In the genomic region with DNA sequence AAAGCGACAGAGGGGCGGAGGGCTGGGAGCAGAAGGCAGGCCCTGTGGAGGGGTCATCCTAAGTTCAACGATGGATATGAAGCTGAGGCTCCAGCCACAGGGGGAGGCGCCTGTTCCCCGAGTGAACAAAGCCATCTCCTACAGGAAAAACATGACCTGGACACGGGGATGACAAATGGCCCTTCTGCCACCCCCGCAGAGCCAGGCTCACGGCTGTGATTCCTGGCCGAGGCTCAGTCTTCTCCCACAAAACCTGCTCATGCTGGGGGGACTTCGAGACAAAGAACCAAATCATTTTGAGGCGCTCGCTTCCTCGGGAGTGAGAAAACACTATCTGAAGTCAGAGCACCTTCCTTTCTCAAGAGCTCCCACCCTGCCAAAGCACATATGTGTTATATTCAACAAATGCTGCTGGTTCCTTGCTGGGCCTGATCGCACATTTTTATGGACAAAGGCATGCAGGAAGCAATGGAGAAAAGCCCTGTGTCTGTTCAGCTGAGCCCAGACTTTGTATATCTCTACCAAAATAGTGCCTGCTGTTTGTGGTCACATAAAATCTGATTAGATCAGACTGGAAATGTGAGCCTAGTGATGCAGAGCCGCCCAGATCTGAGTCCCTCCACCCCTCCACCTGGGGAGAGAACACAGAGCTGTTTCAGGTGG, we compare ENCODE assay signal across 9 cellular contexts. TPM values are rescaled to one million over a fixed set of nuclear protein-coding genes. Genes with fewer than 3 reads are reported as not detected.
DNase-seq lines count a peak whose midpoint lies in the region; ATAC-seq and TF ChIP-seq lines count a peak whose summit lies in the region.
"Had no signal": no experiment of that assay in that cellular context is flagged by ENCODE, and none has a peak within 500 bp of the region (broad histone marks: within the 10 kb centered on the region; RNA-seq: fewer than 3 reads in every experiment).

No MANE protein-coding gene starts in this region.

- intact Hi-C loops in CD4-positive, alpha-beta T cell (cut with DNase I, micrococcal nuclease): no loop called here

- no peaks in the 10 kb centered on the region for H3K36me3 Mint-ChIP-seq in CD4-positive, alpha-beta T cell (ENCODE audit: low read depth)

- H3K18ac ChIP-seq in trophoblast cell (ENCODE audit: low read length): no peak overlapping the region

- H3K36me3 ChIP-seq in lung (ENCODE audit: control insufficient read depth in 2 of 2, insufficient read depth in 2 of 2, low read length in 2 of 2) (no peaks in the 10 kb centered on the region), trophoblast cell (ENCODE audit: control insufficient read depth in 1 of 2, insufficient read depth in 2 of 2, low read length in 2 of 2) (no peaks in the 10 kb centered on the region)

- no peaks in the 10 kb centered on the region for H3K79me2 ChIP-seq in trophoblast cell (ENCODE audit: control insufficient read depth, insufficient read depth, low read length, poor library complexity)

- H2AFZ ChIP-seq in trophoblast cell (ENCODE audit: insufficient read depth, low read length, poor library complexity): no peak overlapping the region

- H3K4me3 Mint-ChIP-seq in CD4-positive, alpha-beta T cell: no peak overlapping the region

- WGBS in lung, 2 donors: 48 to 59% methylated on average over 15 of the region's 15 CpGs
- WGBS in trophoblast cell (ENCODE audit: extremely low coverage, insufficient coverage, insufficient read length): no CpG with 5 or more reads among the region's 15 CpGs

- no peak overlapping the region for H4K91ac ChIP-seq in trophoblast cell (ENCODE audit: low read depth, low read length)

- no peak overlapping the region for H2BK5ac ChIP-seq in trophoblast cell (ENCODE audit: low read depth, low read length, poor library complexity)

- no peak overlapping the region for H3K4ac ChIP-seq in trophoblast cell (ENCODE audit: low read depth, low read length)

- no peak overlapping the region for H3K27ac Mint-ChIP-seq in CD4-positive, alpha-beta T cell

- H3K27ac ChIP-seq in lung (ENCODE audit: low read depth in 1 of 2, low read length in 1 of 2) (peak overlapping the region; percentile 34 to 64), trophoblast cell (ENCODE audit: low read depth, low read length) (no peak overlapping the region)
- H3K27ac ChIP-seq in CD4-positive, alpha-beta T cell (ENCODE audit: low read depth, low read length): no peak overlapping the region

- H4K8ac ChIP-seq in trophoblast cell (ENCODE audit: low read depth, low read length): no peak overlapping the region

- H3K9ac ChIP-seq in trophoblast cell (ENCODE audit: low read length): no peak overlapping the region

- peak; percentile 43 for ATAC-seq in GM19452 (IDR thresholded peaks at IDR 0.05; ENCODE audit: unreplicated experiment)
- ATAC-seq in lung (ENCODE audit: insufficient read depth, low FRiP score): no peak
- ATAC-seq in CD4-positive, alpha-beta T cell (ENCODE audit: poor library complexity): no peak

- no peak overlapping the region for H3K4me2 ChIP-seq in trophoblast cell (ENCODE audit: low read length)

- H3K27me3 ChIP-seq in lung (ENCODE audit: control insufficient read depth, insufficient read depth) (no peaks in the 10 kb centered on the region), trophoblast cell (ENCODE audit: insufficient read depth, low read length) (no peaks in the 10 kb centered on the region)
- H3K27me3 ChIP-seq in CD4-positive, alpha-beta T cell (ENCODE audit: control insufficient read depth, insufficient read depth, low read length): peaks cover 10% of the 10 kb centered on the region

- H3K4me3 ChIP-seq in lung (no peak overlapping the region), trophoblast cell (ENCODE audit: low read depth, low read length) (no peak overlapping the region)

- H3K9me3 Mint-ChIP-seq in CD4-positive, alpha-beta T cell: no peaks in the 10 kb centered on the region

- H3K4me1 Mint-ChIP-seq in CD4-positive, alpha-beta T cell (ENCODE audit: low read depth): no peaks in the 10 kb centered on the region

- peaks cover 3 to 12% of the 10 kb centered on the region in 2 donors for H3K4me1 ChIP-seq in lung (ENCODE audit: control insufficient read depth in 2 of 2, insufficient read depth in 2 of 2, low read length in 2 of 2)
- H3K4me1 ChIP-seq in trophoblast cell (ENCODE audit: control insufficient read depth in 1 of 2, insufficient read depth in 2 of 2, low read length in 2 of 2): peaks cover 6 to 10% of the 10 kb centered on the region in 2 experiments

- H2BK12ac ChIP-seq in trophoblast cell (ENCODE audit: low read length): no peak overlapping the region

- H3K79me1 ChIP-seq in trophoblast cell (ENCODE audit: low read length): no peaks in the 10 kb centered on the region

- H3K14ac ChIP-seq in trophoblast cell (ENCODE audit: low read length): no peak overlapping the region

- no peak overlapping the region for H2BK120ac ChIP-seq in trophoblast cell (ENCODE audit: insufficient read depth, low read length, poor library complexity)

- no peak overlapping the region for H2AK5ac ChIP-seq in trophoblast cell (ENCODE audit: low read length)

- no peak overlapping the region for H4K12ac ChIP-seq in trophoblast cell (ENCODE audit: low read depth, low read length)

- no peak for TF ChIP-seq CTCF in lung (IDR thresholded peaks at IDR 0.05; ENCODE audit: control extremely low read depth, extremely low read depth)
- TF ChIP-seq CTCF in CD4-positive, alpha-beta T cell (IDR thresholded peaks at IDR 0.05): no peak

- peaks cover 27% of the 10 kb centered on the region for H3K27me3 Mint-ChIP-seq in CD4-positive, alpha-beta T cell

- H3K23ac ChIP-seq in trophoblast cell (ENCODE audit: low read length): no peak overlapping the region

- POLR2A ChIA-PET in CD4-positive, alpha-beta T cell (lab: Charles Lee): no interaction called here

- peak; percentile 94 for DNase-seq in M059J (ENCODE audit: low read depth)
- peak; percentile 31 for DNase-seq in brain pericyte (ENCODE audit: low read depth, low spot score)
- DNase-seq in lung (ENCODE audit: low spot score): no peak
- no peak for DNase-seq in CD4-positive, alpha-beta T cell
- DNase-seq in trophoblast cell: no peak
- DNase-seq in mesenteric fat pad (ENCODE audit: low spot score): no peak
- no peak for DNase-seq in D341Med (ENCODE audit: low spot score)

- no peaks in the 10 kb centered on the region for H3K9me3 ChIP-seq in lung (ENCODE audit: control insufficient read depth in 2 of 2, insufficient read depth in 1 of 2, low read length in 1 of 2)
- H3K9me3 ChIP-seq in CD4-positive, alpha-beta T cell (ENCODE audit: control insufficient read depth, low read length): no peaks in the 10 kb centered on the region
- H3K9me3 ChIP-seq in trophoblast cell (ENCODE audit: insufficient read depth, low read depth, low read length): peaks cover 9% of the 10 kb centered on the region

- CTCF ChIA-PET in CD4-positive, alpha-beta T cell (lab: Charles Lee): no interaction called here

RNA-seq across cellular contexts. Expression of a gene that starts 5.6 kb away (rescaled TPM):
- 24.4 and 28.6 TPM in 2 replicates for total RNA-seq in M059J (2014; rRNA removed; shearing (Covaris generic))
- total RNA-seq in lung (10 to 100 TPM; 13.7 to 53.0 TPM), mesenteric fat pad (11.9 TPM)
- 10 to 100 TPM in 1 of 2 donors, 1 to 10 TPM in 1; 8.5 to 20.8 TPM for polyA plus RNA-seq in lung
- not detected for total RNA-seq in CD4-positive, alpha-beta T cell
- polyA plus RNA-seq in trophoblast cell (2013): 10.4 and 10.9 TPM in 2 replicates

RNA-seq across cellular contexts. Expression of a gene that starts 57.6 kb away (rescaled TPM):
- not detected in 2 replicates for total RNA-seq in M059J (2014; rRNA removed; shearing (Covaris generic))
- total RNA-seq in lung (1 to 10 TPM in 1 of 2 donors, not detected in 1; 1.1 TPM), mesenteric fat pad (5.3 TPM)
- 1 to 10 TPM in 1 of 2 donors, under 1 TPM in 1; 0.33 to 1.3 TPM for polyA plus RNA-seq in lung
- not detected for total RNA-seq in CD4-positive, alpha-beta T cell
- 0.16 TPM in 1 of 2 replicates, not detected in the other for polyA plus RNA-seq in trophoblast cell (2013)
- total RNA-seq: subcutaneous adipose tissue had no signal

Comparison
In these comparisons a context has a peak if more than half of its experiments do, and no peak if none do; other contexts are left out.
1. DNase-seq: peak in M059J (single experiment) and brain pericyte (single experiment); none in lung (single experiment), CD4-positive, alpha-beta T cell (0 of 10), trophoblast cell (0 of 2), mesenteric fat pad (single experiment) and D341Med (single experiment).
2. H3K27ac ChIP-seq: peak in lung (2 of 2); none in CD4-positive, alpha-beta T cell (single experiment) and trophoblast cell (single experiment).
3. RNA of a gene that starts 5.6 kb away (total RNA-seq): 13.7 to 53.0 TPM in lung, 24.4 to 28.6 TPM in M059J and 11.9 TPM in mesenteric fat pad (single experiment); not detected in CD4-positive, alpha-beta T cell; every median in the first group is over 10 times any median in the second.